9 cellular contexts compared by ENCODE assay signal in genomic region chr19:56217039-56217949, GRCh38.
DNase-seq lines count a peak whose midpoint lies in the region; TF ChIP-seq lines count a peak whose summit lies in the region.
"Had no signal": no experiment of that assay in that cellular context is flagged by ENCODE, and none has a peak within 500 bp of the region (broad histone marks: within the 10 kb centered on the region; RNA-seq: fewer than 3 reads in every experiment).

No MANE protein-coding gene starts in this region.

- no peak for TF ChIP-seq CTCF in astrocyte of the cerebellum (IDR thresholded peaks at IDR 0.05; ENCODE audit: low read depth, low read length, missing control alignments)

- peaks cover 0 to 5% of the 10 kb centered on the region in 2 donors for H3K36me3 ChIP-seq in stomach smooth muscle (ENCODE audit: control insufficient read depth in 2 of 2, insufficient read depth in 2 of 2, low read length in 2 of 2)

- peaks cover 6 to 11% of the 10 kb centered on the region in 2 donors for H3K27me3 ChIP-seq in stomach smooth muscle (ENCODE audit: control insufficient read depth in 1 of 2, insufficient read depth in 2 of 2, low read length in 2 of 2)

- no peak overlapping the region for H3K27ac ChIP-seq in stomach smooth muscle (ENCODE audit: low read length)

- in situ Hi-C loops in astrocyte of the cerebellum (cut with HindIII; ENCODE audit: low sequenced_read_pairs): no loop called here

- no peak overlapping the region for H3K9ac ChIP-seq in stomach smooth muscle (ENCODE audit: low read length in 2 of 2)

- DNase-seq in NCI-H510A treated with DMSO at 0.1 percent for 48 hours (lab: John Stamatoyannopoulos, UW) (peak; percentile 5), NCI-H510A (lab: John Stamatoyannopoulos, UW) (no peak), astrocyte of the cerebellum (ENCODE audit: low read depth) (no peak), iPS-NIHi7 (ENCODE audit: extremely low spot score) (peak; percentile 63), NCI-H187 treated with DMSO at 0.1 percent for 48 hours (lab: John Stamatoyannopoulos, UW) (no peak), GDM1 (lab: John Stamatoyannopoulos, UW) (no peak), 8988T (no peak)

- no peaks in the 10 kb centered on the region for H3K9me3 ChIP-seq in stomach smooth muscle (ENCODE audit: control insufficient read depth in 2 of 2, low read length in 2 of 2)
- H3K9me3 ChIP-seq: mucosa of descending colon had no signal

- peaks cover 5% of the 10 kb centered on the region for H3K4me1 ChIP-seq in stomach smooth muscle (ENCODE audit: control insufficient read depth, insufficient read depth, low read length)

- H3K4me3 ChIP-seq in astrocyte of the cerebellum (ENCODE audit: low read depth, low read length) (peak overlapping the region; percentile 30), stomach smooth muscle (ENCODE audit: low read length in 2 of 2) (peak overlapping the region; percentile 53 to 60)
- H3K4me3 ChIP-seq: mucosa of descending colon had no signal

Comparison
In these comparisons a context has a peak if more than half of its experiments do, and no peak if none do; other contexts are left out.
1. DNase-seq: peak in NCI-H510A treated with DMSO at 0.1 percent for 48 hours (single experiment) and iPS-NIHi7 (single experiment); none in NCI-H510A (single experiment), astrocyte of the cerebellum (single experiment), NCI-H187 treated with DMSO at 0.1 percent for 48 hours (single experiment), GDM1 (single experiment) and 8988T (single experiment).